ENCODE assay signal across 15 cellular contexts in genomic region chr10:78545756-78546155, GRCh38.
"Had no signal": no experiment of that assay in that cellular context is flagged by ENCODE, and none has a peak within 500 bp of the region (broad histone marks: within the 10 kb centered on the region; RNA-seq: fewer than 3 reads in every experiment).

No MANE protein-coding gene starts in this region.

- H3K36me3 Mint-ChIP-seq: activated naive CD4-positive, alpha-beta T cell treated with anti-CD3 and anti-CD28 coated beads, Interleukin-2, amount 50 U/mL, for 72 hours; immature natural killer cell; stimulated activated memory B cell treated with anti-CD40 and anti-IgM and Interleukin-4, amounts not matched to agents 10 μg/mL and 1 μg/mL and 100 μg/mL, for 72 hours had no signal

- H3K9me3 ChIP-seq: lower lobe of right lung, ovary had no signal

- H3K4me3 Mint-ChIP-seq: activated CD4-positive, alpha-beta T cell treated with anti-CD3 and anti-CD28 coated beads for 36 hours; activated CD8-positive, alpha-beta T cell treated with anti-CD3 and anti-CD28 coated beads for 36 hours; immature natural killer cell; neural crest cell; stimulated activated memory B cell treated with anti-CD40 and anti-IgM and Interleukin-4, amounts not matched to agents 10 μg/mL and 1 μg/mL and 100 μg/mL, for 72 hours had no signal

- H3K27ac ChIP-seq: cardiac muscle cell, epithelial cell of prostate, lower lobe of right lung, ovary had no signal

- DNase-seq: activated CD4-positive, alpha-beta T cell treated with anti-CD3 and anti-CD28 coated beads for 36 hours; activated CD8-positive, alpha-beta T cell treated with anti-CD3 and anti-CD28 coated beads for 36 hours; activated effector memory CD4-positive, alpha-beta T cell treated with anti-CD3 and anti-CD28 coated beads, Interleukin-2, amount 50 U/mL, for 16 hours; activated T-cell treated with anti-CD3 and anti-CD28 coated beads, Interleukin-2, amount 50 U/mL, for 48 hours; foreskin melanocyte; immature natural killer cell; lower lobe of right lung; midbrain; ovary had no signal

- H3K36me3 ChIP-seq: cardiac muscle cell, lower lobe of right lung, ovary had no signal

- H3K4me1 Mint-ChIP-seq: stimulated activated memory B cell treated with anti-CD40 and anti-IgM and Interleukin-4, amounts not matched to agents 10 μg/mL and 1 μg/mL and 100 μg/mL, for 72 hours had no signal

- H3K9me3 Mint-ChIP-seq: activated CD8-positive, alpha-beta T cell treated with anti-CD3 and anti-CD28 coated beads for 36 hours; activated naive CD4-positive, alpha-beta T cell treated with anti-CD3 and anti-CD28 coated beads, Interleukin-2, amount 50 U/mL, for 72 hours; immature natural killer cell; neural crest cell; stimulated activated memory B cell treated with anti-CD40 and anti-IgM and Interleukin-4, amounts not matched to agents 10 μg/mL and 1 μg/mL and 100 μg/mL, for 72 hours had no signal

- H3K4me3 ChIP-seq: cardiac muscle cell, lower lobe of right lung, ovary had no signal

- ATAC-seq: activated CD4-positive, alpha-beta T cell treated with anti-CD3 and anti-CD28 coated beads for 36 hours; activated CD8-positive, alpha-beta T cell treated with anti-CD3 and anti-CD28 coated beads for 36 hours; activated naive CD4-positive, alpha-beta T cell treated with anti-CD3 and anti-CD28 coated beads, Interleukin-2, amount 50 U/mL, for 72 hours; lower lobe of right lung; sciatic nerve; stimulated activated memory B cell treated with anti-CD40 and anti-IgM and Interleukin-4, amounts not matched to agents 10 μg/mL and 1 μg/mL and 100 μg/mL, for 72 hours had no signal

- H3K27ac Mint-ChIP-seq: activated CD4-positive, alpha-beta T cell treated with anti-CD3 and anti-CD28 coated beads for 36 hours; activated CD8-positive, alpha-beta T cell treated with anti-CD3 and anti-CD28 coated beads for 36 hours; activated naive CD4-positive, alpha-beta T cell treated with anti-CD3 and anti-CD28 coated beads, Interleukin-2, amount 50 U/mL, for 72 hours; immature natural killer cell; stimulated activated memory B cell treated with anti-CD40 and anti-IgM and Interleukin-4, amounts not matched to agents 10 μg/mL and 1 μg/mL and 100 μg/mL, for 72 hours had no signal

- H3K27me3 ChIP-seq: cardiac muscle cell, ovary had no signal
